ENCODE assay signal across 15 cellular contexts in the genomic region with DNA sequence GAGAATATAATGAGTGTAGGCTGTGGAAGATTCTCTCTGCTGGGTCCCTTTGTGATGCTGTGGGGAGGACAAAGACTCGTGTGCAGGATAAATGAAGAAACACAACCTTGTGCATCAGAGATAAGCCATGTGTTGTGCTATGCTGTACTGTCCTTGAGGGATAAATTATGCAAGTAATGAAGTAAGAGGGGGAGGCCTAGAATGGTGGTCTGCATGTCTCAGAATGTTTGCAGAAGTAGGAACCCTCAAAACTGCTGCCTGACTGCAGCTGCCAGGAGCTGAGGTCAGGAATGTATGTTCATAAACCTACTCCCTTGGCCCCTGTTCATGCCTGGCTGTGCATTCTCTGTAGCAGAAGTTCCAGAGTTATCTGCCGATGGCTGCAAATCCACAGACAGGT. TPM values are rescaled to one million over a fixed set of nuclear protein-coding genes. Genes with fewer than 3 reads are reported as not detected.
DNase-seq lines count a peak whose midpoint lies in the region; ATAC-seq and TF ChIP-seq lines count a peak whose summit lies in the region.
"Had no signal": no experiment of that assay in that cellular context is flagged by ENCODE, and none has a peak within 500 bp of the region (broad histone marks: within the 10 kb centered on the region; RNA-seq: fewer than 3 reads in every experiment).

No MANE protein-coding gene starts in this region.

- no peaks in the 10 kb centered on the region for H3K36me3 ChIP-seq in neuronal stem cell (replicated peaks in 1 of 2; ENCODE audit: control insufficient read depth in 2 of 2, insufficient read depth in 2 of 2, low read length in 2 of 2)

- H3K27ac ChIP-seq in VCaP (peak overlapping the region; percentile 99; the same call in 1 of the 2 replicates), neuronal stem cell (replicated peaks; ENCODE audit: low read length) (no peak overlapping the region)
- H3K27ac ChIP-seq: 22Rv1 had no signal

- no peaks in the 10 kb centered on the region for H3K9me3 ChIP-seq in neuronal stem cell (replicated peaks in 1 of 2; ENCODE audit: control insufficient read depth in 2 of 2, insufficient read depth in 1 of 2, low read depth in 1 of 2, low read length in 2 of 2)

- H4K91ac ChIP-seq in neuronal stem cell (ENCODE audit: low read depth, low read length, poor library complexity): no peak overlapping the region

- H3K79me1 ChIP-seq in neuronal stem cell (ENCODE audit: low read depth, low read length): no peaks in the 10 kb centered on the region

- no peak overlapping the region for H2BK15ac ChIP-seq in neuronal stem cell (ENCODE audit: low read length)

- peaks cover 0 to 31% (median 0%) of the 10 kb centered on the region in 3 experiments for H3K27me3 ChIP-seq in neuronal stem cell (ENCODE audit: control insufficient read depth in 3 of 3, insufficient read depth in 3 of 3, low read depth in 1 of 3, low read length in 3 of 3)

- H2BK12ac ChIP-seq in neuronal stem cell (ENCODE audit: low read length): no peak overlapping the region

- ATAC-seq in GM18858 (IDR thresholded peaks at IDR 0.05; ENCODE audit: unreplicated experiment): no peak
- ATAC-seq: CD8-positive, alpha-beta T cell had no signal

- H2BK5ac ChIP-seq in neuronal stem cell (ENCODE audit: low read length): no peak overlapping the region

- peak overlapping the region; percentile 3 for H2AFZ ChIP-seq in neuronal stem cell (ENCODE audit: low read length)

- H3K4me3 ChIP-seq in neuronal stem cell (ENCODE audit: low read length in 2 of 2): no peak overlapping the region

- H3K18ac ChIP-seq in neuronal stem cell (ENCODE audit: low read length): no peak overlapping the region

- no peak overlapping the region for H3K4ac ChIP-seq in neuronal stem cell (ENCODE audit: low read length)

- no peak overlapping the region for H4K8ac ChIP-seq in neuronal stem cell (ENCODE audit: low read depth, low read length)

- DNase-seq in SIG-M5 treated with dmso at 0.1 percent for 504 hours (lab: John Stamatoyannopoulos, UW; ENCODE audit: unreplicated experiment): peak; percentile 39
- no peak for DNase-seq in SIG-M5 (lab: John Stamatoyannopoulos, UW)
- no peak for DNase-seq in neuronal stem cell (ENCODE audit: low spot score)
- no peak for DNase-seq in globus pallidus (ENCODE audit: low spot score)
- no peak for DNase-seq in cortex of kidney (lab: John Stamatoyannopoulos, UW)
- DNase-seq: CD8-positive, alpha-beta T cell; COR-L47; DMS153; DMS79 treated with DMSO at 0.1 percent for 48 hours; EL; GOT3; H9 had no signal

- TF ChIP-seq CTCF in VCaP (conservative IDR thresholded peaks at IDR 0.05): no peak

- H3K4me2 ChIP-seq in neuronal stem cell (ENCODE audit: insufficient read depth, low read length, poor library complexity, severe bottlenecking): no peak overlapping the region

- H3K4me1 ChIP-seq in neuronal stem cell (ENCODE audit: control insufficient read depth in 2 of 2, insufficient read depth in 1 of 2, low read depth in 1 of 2, low read length in 2 of 2): peaks cover 2 to 4% of the 10 kb centered on the region in 2 donors

- no peak overlapping the region for H2BK120ac ChIP-seq in neuronal stem cell (ENCODE audit: low read depth, low read length)

- H3K14ac ChIP-seq in neuronal stem cell (ENCODE audit: low read length): no peak overlapping the region

- no peak overlapping the region for H2AK5ac ChIP-seq in neuronal stem cell (ENCODE audit: low read depth, low read length)

- no peak overlapping the region for H3K23ac ChIP-seq in neuronal stem cell (ENCODE audit: low read depth, low read length, poor library complexity)

- no CpG with 5 or more reads among the region's 2 CpGs for WGBS in neuronal stem cell (ENCODE audit: extremely low coverage in 2 of 2, insufficient read length in 2 of 2, insufficient replicate concordance in 1 of 2), 2 donors

- H3K9ac ChIP-seq in neuronal stem cell (ENCODE audit: low read depth, low read length, poor library complexity): no peak overlapping the region

RNA-seq across cellular contexts. Expression of gene SMCO4, which starts 4.6 kb away (rescaled TPM):
- 43.7 TPM for polyA plus RNA-seq in neuronal stem cell (2013, experiment 1 of 2)
- 48.5 TPM for polyA plus RNA-seq in neuronal stem cell (2013, experiment 2 of 2)
